28 cellular contexts compared by ENCODE assay signal in the genomic region with DNA sequence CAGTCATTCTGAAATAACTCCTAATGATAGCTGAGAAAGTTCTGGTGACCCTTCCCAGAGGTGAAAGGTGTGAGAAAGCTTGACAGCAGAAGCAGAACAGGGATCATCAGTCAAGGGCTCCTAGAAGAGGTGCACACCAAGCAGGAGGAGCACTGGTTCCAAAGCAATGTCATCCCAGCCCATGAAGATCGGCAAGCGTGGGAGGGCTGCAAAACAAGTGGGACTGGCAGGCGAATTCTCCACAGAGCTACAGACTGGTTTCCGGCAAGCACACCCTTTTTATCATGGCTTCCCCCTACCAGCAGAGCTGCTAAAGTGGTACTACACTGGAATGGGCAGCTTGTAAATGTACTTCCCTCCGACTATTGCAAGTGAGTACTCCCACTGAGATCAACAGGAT.
"Had no signal": no experiment of that assay in that cellular context is flagged by ENCODE, and none has a peak within 500 bp of the region (broad histone marks: within the 10 kb centered on the region; RNA-seq: fewer than 3 reads in every experiment).

No MANE protein-coding gene starts in this region.

- ATAC-seq: naive thymus-derived CD8-positive, alpha-beta T cell; natural killer cell treated with Interleukin-12 subunit alpha and Interleukin-12 subunit beta and Interleukin-15 and Interleukin-18, amount 100 ng/mL, for 72 hours; pancreas; right cardiac atrium; right lobe of liver; stimulated activated memory B cell treated with anti-CD40 and anti-IgM and Interleukin-4, amounts not matched to agents 10 μg/mL and 1 μg/mL and 100 μg/mL, for 72 hours; stimulated activated naive CD8-positive, alpha-beta T cell treated with anti-CD3 and anti-CD28 coated beads, Interleukin-15, amount 100 ng/mL, for 72 hours; stimulated activated naive CD8-positive, alpha-beta T cell treated with anti-CD3 and anti-CD28 coated beads, Interleukin-15, Interleukin-2, amounts not matched to agents 100 U/mL and 50 U/mL, for 24 hours had no signal

- H3K27ac Mint-ChIP-seq: natural killer cell treated with Interleukin-12 subunit alpha and Interleukin-12 subunit beta and Interleukin-15 and Interleukin-18, amount 100 ng/mL, for 72 hours; nephron progenitor cell; stimulated activated memory B cell treated with anti-CD40 and anti-IgM and Interleukin-4, amounts not matched to agents 10 μg/mL and 1 μg/mL and 100 μg/mL, for 72 hours had no signal

- H3K4me3 ChIP-seq: pancreas, prostate gland, right lobe of liver, sigmoid colon, suprapubic skin, thoracic aorta, thyroid gland, tibial nerve, upper lobe of left lung, uterus had no signal

- H3K4me3 Mint-ChIP-seq: naive B cell; naive thymus-derived CD8-positive, alpha-beta T cell; natural killer cell treated with Interleukin-12 subunit alpha and Interleukin-12 subunit beta and Interleukin-15 and Interleukin-18, amount 100 ng/mL, for 72 hours; nephron progenitor cell; neural crest cell; stimulated activated memory B cell treated with anti-CD40 and anti-IgM and Interleukin-4, amounts not matched to agents 10 μg/mL and 1 μg/mL and 100 μg/mL, for 72 hours; stimulated activated naive CD8-positive, alpha-beta T cell treated with anti-CD3 and anti-CD28 coated beads, Interleukin-15, amount 100 ng/mL, for 72 hours had no signal

- H3K27me3 ChIP-seq: neutrophil, pancreas, right lobe of liver, sigmoid colon, suprapubic skin, thyroid gland, tibial nerve, upper lobe of left lung, uterus had no signal

- H3K36me3 ChIP-seq: prostate gland, right lobe of liver, uterus had no signal

- H3K4me1 Mint-ChIP-seq: naive B cell; naive thymus-derived CD8-positive, alpha-beta T cell; nephron progenitor cell; stimulated activated memory B cell treated with anti-CD40 and anti-IgM and Interleukin-4, amounts not matched to agents 10 μg/mL and 1 μg/mL and 100 μg/mL, for 72 hours; stimulated activated naive CD8-positive, alpha-beta T cell treated with anti-CD3 and anti-CD28 coated beads, Interleukin-15, amount 100 ng/mL, for 72 hours had no signal

- H3K9me3 Mint-ChIP-seq: naive B cell; naive thymus-derived CD8-positive, alpha-beta T cell; natural killer cell treated with Interleukin-12 subunit alpha and Interleukin-12 subunit beta and Interleukin-15 and Interleukin-18, amount 100 ng/mL, for 72 hours; nephron progenitor cell; neural crest cell; stimulated activated memory B cell treated with anti-CD40 and anti-IgM and Interleukin-4, amounts not matched to agents 10 μg/mL and 1 μg/mL and 100 μg/mL, for 72 hours; stimulated activated naive CD8-positive, alpha-beta T cell treated with anti-CD3 and anti-CD28 coated beads, Interleukin-15, amount 100 ng/mL, for 72 hours had no signal

- DNase-seq: naive B cell; naive thymus-derived CD8-positive, alpha-beta T cell; nephron progenitor cell; pancreas; right cardiac atrium; right lobe of liver; sigmoid colon; small intestine; stimulated activated CD4-positive, alpha-beta T cell treated with anti-CD3 and anti-CD28 coated beads, Interleukin-15, amount 100 ng/mL, for 24 hours; stimulated activated CD4-positive, alpha-beta T cell treated with anti-CD3 and anti-CD28 coated beads, Interleukin-2, amount 100 ng/mL, for 24 hours; stimulated activated CD4-positive, alpha-beta T cell treated with anti-CD3 and anti-CD28 coated beads, Interleukin-2, amount 100 ng/mL, for 48 hours; stimulated activated CD4-positive, alpha-beta T cell treated with anti-CD3 and anti-CD28 coated beads, Interleukin-4, amount 100 ng/mL, for 24 hours; stimulated activated naive CD4-positive, alpha-beta T cell; stimulated activated naive CD8-positive, alpha-beta T cell treated with anti-CD3 and anti-CD28 coated beads, Interleukin-15, amount 100 ng/mL, for 72 hours; stimulated activated naive CD8-positive, alpha-beta T cell treated with anti-CD3 and anti-CD28 coated beads, Interleukin-15, Interleukin-2, amounts not matched to agents 100 U/mL and 50 U/mL, for 24 hours; substantia nigra; thyroid gland; trophoblast cell; upper lobe of left lung; uterus had no signal

- FAIRE-seq: pancreas, small intestine had no signal

- H3K4me1 ChIP-seq: pancreas, right lobe of liver, sigmoid colon, thyroid gland, upper lobe of left lung, uterus had no signal

- H3K27ac ChIP-seq: neutrophil, pancreas, prostate gland, right lobe of liver, sigmoid colon, suprapubic skin, thoracic aorta, thyroid gland, tibial nerve, upper lobe of left lung, uterus had no signal

- H3K27me3 Mint-ChIP-seq: naive B cell; naive thymus-derived CD8-positive, alpha-beta T cell; natural killer cell treated with Interleukin-12 subunit alpha and Interleukin-12 subunit beta and Interleukin-15 and Interleukin-18, amount 100 ng/mL, for 72 hours; stimulated activated memory B cell treated with anti-CD40 and anti-IgM and Interleukin-4, amounts not matched to agents 10 μg/mL and 1 μg/mL and 100 μg/mL, for 72 hours; stimulated activated naive CD8-positive, alpha-beta T cell treated with anti-CD3 and anti-CD28 coated beads, Interleukin-15, amount 100 ng/mL, for 72 hours had no signal

- H3K9me3 ChIP-seq: neutrophil, pancreas, prostate gland, right lobe of liver, sigmoid colon, suprapubic skin, thoracic aorta, thyroid gland, tibial nerve, upper lobe of left lung, uterus had no signal
